1 cellular context compared by ENCODE assay signal in the genomic region with DNA sequence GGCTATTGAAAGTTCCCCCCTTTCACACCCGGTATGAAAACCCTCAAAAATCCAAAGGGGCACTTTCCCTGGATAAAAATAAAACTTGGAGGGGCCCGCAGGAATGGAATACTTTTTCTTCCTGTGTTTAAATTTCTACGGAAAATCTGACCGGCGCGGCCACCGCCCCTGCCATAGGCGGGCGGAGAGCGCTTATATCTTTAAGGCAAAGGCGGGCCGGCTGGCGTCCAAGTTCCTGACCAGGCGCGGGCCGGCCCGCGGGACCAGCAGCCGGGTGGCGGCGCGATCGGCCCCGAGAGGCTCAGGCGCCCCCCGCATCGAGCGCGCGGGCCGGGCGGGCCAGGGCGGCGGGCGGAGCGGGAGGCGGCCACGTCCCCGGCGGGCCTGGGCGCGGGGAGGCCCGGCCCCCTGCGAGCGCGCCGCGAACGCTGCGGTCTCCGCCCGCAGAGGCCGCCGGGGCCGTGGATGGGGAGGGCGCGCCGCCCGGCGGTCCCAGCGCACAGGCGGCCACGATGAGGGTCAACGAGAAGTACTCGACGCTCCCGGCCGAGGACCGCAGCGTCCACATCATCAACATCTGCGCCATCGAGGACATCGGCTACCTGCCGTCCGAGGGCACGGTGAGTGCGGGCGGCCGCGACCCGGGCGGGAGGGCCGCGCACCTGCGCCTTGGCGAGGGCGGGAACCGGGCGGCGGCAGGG.
TF ChIP-seq lines count a peak whose summit lies in the region.

A gene (plus strand): TSS at position 223 of the 701 bp plus-strand sequence. CDS start 290 bp downstream, at position 513.

TF ChIP-seq in liver, 16 proteins besides CTCF, POLR2A, EP300 and RAD21 (continued from another document):
- TF ChIP-seq, protein P1, sequence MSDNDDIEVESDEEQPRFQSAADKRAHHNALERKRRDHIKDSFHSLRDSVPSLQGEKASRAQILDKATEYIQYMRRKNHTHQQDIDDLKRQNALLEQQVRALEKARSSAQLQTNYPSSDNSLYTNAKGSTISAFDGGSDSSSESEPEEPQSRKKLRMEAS (IDR thresholded peaks at IDR 0.05), result no peak
- no peak for TF ChIP-seq NR2F2 (IDR thresholded peaks at IDR 0.05)
- TF ChIP-seq HNF4G (IDR thresholded peaks at IDR 0.05), result no peak
